In genomic region chr3:130850044-130850797, GRCh38 we compare ENCODE assay signal across 1 cellular context.
TF ChIP-seq lines count a peak whose summit lies in the region.

No MANE protein-coding gene starts in this region.

TF ChIP-seq in IMR-90, 13 proteins besides CTCF, POLR2A, EP300 and RAD21:
- no peak for TF ChIP-seq USF2 (IDR thresholded peaks at IDR 0.05; ENCODE audit: low read depth, low read length)
- no peak for TF ChIP-seq MXI1 (IDR thresholded peaks at IDR 0.05; ENCODE audit: borderline replicate concordance, low read depth, low read length)
- no peak for TF ChIP-seq MAZ (IDR thresholded peaks at IDR 0.05; ENCODE audit: borderline replicate concordance, low read depth, low read length)
- TF ChIP-seq NFE2L2 (IDR thresholded peaks at IDR 0.05; ENCODE audit: low read depth, low read length) = no peak
- TF ChIP-seq CHD1 (IDR thresholded peaks at IDR 0.05; ENCODE audit: low read depth, low read length) = no peak
- no peak for TF ChIP-seq MAFK (IDR thresholded peaks at IDR 0.05; ENCODE audit: low read depth, low read length)
- TF ChIP-seq CEBPB (IDR thresholded peaks at IDR 0.05; ENCODE audit: low read depth, low read length) = peak; percentile 52
- TF ChIP-seq RCOR1 (IDR thresholded peaks at IDR 0.05; ENCODE audit: insufficient replicate concordance, low read length) = no peak
